In genomic region chr19:58451358-58452101, GRCh38 we compare ENCODE assay signal across 8 cellular contexts. TPM values are rescaled to one million over a fixed set of nuclear protein-coding genes. Genes with fewer than 3 reads are reported as not detected.
DNase-seq lines count a peak whose midpoint lies in the region; ATAC-seq and TF ChIP-seq lines count a peak whose summit lies in the region.

Gene ZNF324B (plus strand): TSS chr19:58451622. CDS start chr19:58453702, 2,080 bp downstream.

- peak; percentile 93 for ATAC-seq in GM19397 (IDR thresholded peaks at IDR 0.05; ENCODE audit: unreplicated experiment)
- ATAC-seq in HG03565 (IDR thresholded peaks at IDR 0.05; ENCODE audit: unreplicated experiment): peak; percentile 93

- H3K36me3 ChIP-seq in liver (ENCODE audit: control insufficient read depth in 4 of 4, insufficient read depth in 3 of 4, low read depth in 1 of 4, low read length in 3 of 4): peaks cover 3 to 17% (median 5%) of the 10 kb centered on the region in 4 donors

- peaks cover 0 to 16% (median 8%) of the 10 kb centered on the region in 4 donors for H3K4me1 ChIP-seq in liver (ENCODE audit: control insufficient read depth in 4 of 4, insufficient read depth in 4 of 4, low read length in 3 of 4)

- DNase-seq in CD1c-positive myeloid dendritic cell (ENCODE audit: extremely low spot score) (peak; percentile 99), NCI-H748 treated with DMSO at 0.1 percent for 48 hours (lab: John Stamatoyannopoulos, UW) (peak; percentile 98), dermis microvascular lymphatic vessel endothelial cell (ENCODE audit: low read depth in 2 of 2) (peak; percentile 92 to 97)
- DNase-seq in activated CD4-positive, alpha-beta T cell treated with anti-CD3 and anti-CD28 coated beads, Interleukin-2, amount 50 U/mL, for 24 hours (ENCODE audit: low read depth in 1 of 2, low spot score in 1 of 2): peak; percentile 89 to 95
- peak; percentile 97 for DNase-seq in stimulated activated CD4-positive, alpha-beta T cell treated with anti-CD3 and anti-CD28 coated beads, Interleukin-4, amount 100 ng/mL, for 1 hour

- H3K27me3 ChIP-seq in liver (ENCODE audit: control insufficient read depth in 4 of 4, insufficient read depth in 4 of 4, low read length in 3 of 4): no peaks in the 10 kb centered on the region

- H3K9ac ChIP-seq in liver (ENCODE audit: low read depth in 1 of 2, low read length in 2 of 2): peak within 1 kb of the TSS in 1 of 2 donors; percentile 29

- no peak for TF ChIP-seq CTCF in liver (IDR thresholded peaks at IDR 0.05; ENCODE audit: low read depth, low read length, missing input control)

- WGBS in liver: under 1% methylated on average over 79 of the region's 79 CpGs

- no peaks in the 10 kb centered on the region for H3K9me3 ChIP-seq in liver (ENCODE audit: control insufficient read depth in 4 of 4, low read length in 3 of 4)

- peak within 1 kb of the TSS; percentile 74 to 91 (median 80) for H3K4me3 ChIP-seq in liver (ENCODE audit: low read depth in 1 of 3, low read length in 3 of 3)

- peak in 1 of 2 donors; percentile 29 for TF ChIP-seq RAD21 in liver (IDR thresholded peaks at IDR 0.05)

- H3K27ac ChIP-seq in liver (ENCODE audit: low read depth in 1 of 2, low read length in 2 of 2): peak within 1 kb of the TSS; percentile 43 to 55

TF ChIP-seq in liver, 16 proteins besides CTCF, POLR2A, EP300 and RAD21:
- TF ChIP-seq JUND (IDR thresholded peaks at IDR 0.05): no peak
- TF ChIP-seq GABPA (IDR thresholded peaks at IDR 0.05 in 1 of 2, conservative IDR thresholded peaks at IDR 0.05 in 1 of 2): peak; percentile 67 to 93
- TF ChIP-seq SP1 (IDR thresholded peaks at IDR 0.05): peak; percentile 41
- TF ChIP-seq ZBTB33 (IDR thresholded peaks at IDR 0.05): no peak
- no peak for TF ChIP-seq RXRA (IDR thresholded peaks at IDR 0.05)
- TF ChIP-seq YY1 (IDR thresholded peaks at IDR 0.05): peak; percentile 88

RNA-seq across cellular contexts. Expression of gene ZNF324B, which starts in this region (rescaled TPM):
- total RNA-seq in dermis microvascular lymphatic vessel endothelial cell: 6.0 and 7.6 TPM in 2 replicates
- total RNA-seq in liver: 1 to 10 TPM; 3.8 to 4.9 TPM
- polyA plus RNA-seq in liver: 1 to 10 TPM in 1 of 2 donors, under 1 TPM in 1; 0.53 to 1.9 TPM

Comparison
In these comparisons a context has a peak if more than half of its experiments do, and no peak if none do; other contexts are left out.
1. Peak in every context shown above with its lines: DNase-seq, ATAC-seq, H3K4me3 ChIP-seq and H3K27ac ChIP-seq.